In the genomic region with DNA sequence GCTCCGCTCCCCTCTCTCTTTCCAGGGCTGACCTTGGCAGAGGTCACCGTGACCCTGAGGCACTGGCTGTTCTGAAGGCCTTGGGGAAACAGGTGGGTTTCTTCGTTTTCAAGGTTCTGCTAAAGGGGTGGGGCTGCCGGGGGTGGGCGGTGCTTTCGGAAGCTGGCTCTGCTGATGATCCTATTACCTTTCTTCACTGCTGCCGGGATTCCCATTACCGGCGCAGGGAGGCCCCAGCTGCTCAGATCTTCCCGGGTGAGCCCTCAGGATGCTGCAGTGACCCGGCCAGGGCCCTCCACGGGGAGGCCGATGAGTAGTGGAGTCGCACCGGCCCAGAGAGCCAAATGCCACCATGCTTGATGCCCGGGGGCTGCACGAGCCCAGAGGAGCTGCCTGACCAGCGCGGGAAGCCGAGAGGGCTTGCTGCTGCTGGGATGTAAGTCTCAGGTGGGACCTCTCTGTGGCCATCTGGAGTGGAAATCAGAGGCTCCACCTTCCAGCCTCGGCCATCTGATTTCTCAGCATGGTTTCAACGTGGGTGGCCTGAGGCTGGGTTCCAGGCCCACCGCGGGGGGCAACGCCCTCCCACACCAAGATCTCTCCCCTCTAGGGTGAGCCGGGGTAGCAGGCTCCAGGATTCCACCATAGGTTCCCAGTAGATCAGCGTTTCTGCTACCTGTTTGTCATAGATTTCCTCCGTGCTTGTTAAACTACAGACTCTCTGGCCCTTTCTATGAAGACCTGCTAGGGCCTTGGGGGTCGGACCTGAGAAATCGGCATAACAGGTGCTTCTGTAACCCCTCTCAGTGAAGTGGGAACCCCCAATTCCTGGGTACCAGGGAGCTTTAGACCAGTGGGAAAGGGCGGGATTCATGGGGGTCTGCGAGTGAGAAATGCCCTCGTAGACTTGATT, we compare ENCODE assay signal across 8 cellular contexts. TPM values are rescaled to one million over a fixed set of nuclear protein-coding genes. Genes with fewer than 3 reads are reported as not detected.
DNase-seq lines count a peak whose midpoint lies in the region; ATAC-seq and TF ChIP-seq lines count a peak whose summit lies in the region.

No MANE protein-coding gene starts in this region.

- CTCF ChIA-PET in CD4-positive, alpha-beta memory T cell (lab: Charles Lee; ENCODE audit: partially characterized antibody) = interaction anchor here (1.0 to 3.2 kb wide), 7 partner anchors 15 to 562 kb away, joined by 3 to 9 read pairs (median 3); no protein-coding TSS in a partner anchor

- H3F3A ChIP-seq in Loucy (ENCODE audit: low read depth) = no peaks in the 10 kb centered on the region

- intact Hi-C loops in CD4-positive, alpha-beta memory T cell (cut with micrococcal nuclease) = no loop called here

- H3K9me3 Mint-ChIP-seq in CD4-positive, alpha-beta memory T cell = no peaks in the 10 kb centered on the region
- no peaks in the 10 kb centered on the region for H3K9me3 Mint-ChIP-seq in central memory CD8-positive, alpha-beta T cell
- no peaks in the 10 kb centered on the region for H3K9me3 Mint-ChIP-seq in naive thymus-derived CD8-positive, alpha-beta T cell

- no peak for DNase-seq in CD4-positive, alpha-beta memory T cell
- no peak for DNase-seq in central memory CD8-positive, alpha-beta T cell (ENCODE audit: low spot score in 2 of 2)
- no peak for DNase-seq in naive thymus-derived CD8-positive, alpha-beta T cell
- DNase-seq in stimulated activated CD8-positive, alpha-beta memory T cell treated with anti-CD3 and anti-CD28 coated beads, Interleukin-4, amount 100 ng/mL, for 48 hours = no peak
- DNase-seq in nucleus accumbens (lab: John Stamatoyannopoulos, UW) = no peak

- no peak for TF ChIP-seq CTCF in Loucy (conservative IDR thresholded peaks at IDR 0.05; ENCODE audit: low read length)

- H3K27ac ChIP-seq in CD4-positive, alpha-beta memory T cell (ENCODE audit: low read depth, low read length) = no peak overlapping the region

- no peaks in the 10 kb centered on the region for H3K9me2 ChIP-seq in Loucy (replicated peaks; ENCODE audit: low read depth, low read length)

- no peaks in the 10 kb centered on the region for H3K79me2 ChIP-seq in Loucy (ENCODE audit: insufficient read depth, low read length)

- POLR2A ChIA-PET in CD4-positive, alpha-beta memory T cell (lab: Charles Lee; ENCODE audit: partially characterized antibody) = interaction anchor here (0.6 to 2.0 kb wide), 6 partner anchors 10 to 436 kb away, joined by 3 to 5 read pairs (median 4); a partner anchor contains a TSS
- POLR2A ChIA-PET in naive thymus-derived CD8-positive, alpha-beta T cell (lab: Charles Lee) = interaction anchor here (0.7 to 1.7 kb wide), 4 partner anchors 16 to 110 kb away, joined by 3 to 10 read pairs (median 4); no protein-coding TSS in a partner anchor

- peaks cover 1 to 8% (median 6%) of the 10 kb centered on the region in 4 donors for H3K4me1 Mint-ChIP-seq in CD4-positive, alpha-beta memory T cell
- peaks cover 13% of the 10 kb centered on the region for H3K4me1 Mint-ChIP-seq in central memory CD8-positive, alpha-beta T cell
- H3K4me1 Mint-ChIP-seq in naive thymus-derived CD8-positive, alpha-beta T cell = peaks cover 6 to 25% (median 15%) of the 10 kb centered on the region in 4 donors

- ATAC-seq in central memory CD8-positive, alpha-beta T cell (replicated peaks; ENCODE audit: extremely low read depth, poor library complexity, severe bottlenecking) = no peak
- ATAC-seq in naive thymus-derived CD8-positive, alpha-beta T cell = no peak
- ATAC-seq in HG02610 (IDR thresholded peaks at IDR 0.05; ENCODE audit: unreplicated experiment) = no peak
- ATAC-seq in GM18861 (IDR thresholded peaks at IDR 0.05; ENCODE audit: unreplicated experiment) = no peak

- H3K4me3 Mint-ChIP-seq in CD4-positive, alpha-beta memory T cell = peak overlapping the region; percentile 67 to 84 (median 80)
- peak overlapping the region; percentile 75 for H3K4me3 Mint-ChIP-seq in central memory CD8-positive, alpha-beta T cell
- H3K4me3 Mint-ChIP-seq in naive thymus-derived CD8-positive, alpha-beta T cell = peak overlapping the region; percentile 63 to 86 (median 78)

- no peaks in the 10 kb centered on the region for H3K27me3 ChIP-seq in CD4-positive, alpha-beta memory T cell (ENCODE audit: insufficient read depth, low read length)
- H3K27me3 ChIP-seq in Loucy (ENCODE audit: insufficient read depth, low read length, poor library complexity, severe bottlenecking) = no peaks in the 10 kb centered on the region

- no peaks in the 10 kb centered on the region for H3K36me3 Mint-ChIP-seq in CD4-positive, alpha-beta memory T cell
- peaks cover 3% of the 10 kb centered on the region for H3K36me3 Mint-ChIP-seq in central memory CD8-positive, alpha-beta T cell (ENCODE audit: insufficient read depth)
- H3K36me3 Mint-ChIP-seq in naive thymus-derived CD8-positive, alpha-beta T cell = no peaks in the 10 kb centered on the region

- no peaks in the 10 kb centered on the region for H3K9me3 ChIP-seq in CD4-positive, alpha-beta memory T cell (ENCODE audit: control insufficient read depth in 1 of 2, low read length in 2 of 2)
- H3K9me3 ChIP-seq in Loucy (ENCODE audit: insufficient read depth, low read depth, low read length) = no peaks in the 10 kb centered on the region

- H2AFZ ChIP-seq in Loucy (ENCODE audit: low read length) = peak overlapping the region; percentile 95

- H3K36me3 ChIP-seq in CD4-positive, alpha-beta memory T cell (ENCODE audit: insufficient read depth, low read length) = no peaks in the 10 kb centered on the region
- H3K36me3 ChIP-seq in Loucy (ENCODE audit: insufficient read depth, low read length) = no peaks in the 10 kb centered on the region

- H4K20me1 ChIP-seq in Loucy (ENCODE audit: insufficient read depth, low read length, poor library complexity, severe bottlenecking) = no peaks in the 10 kb centered on the region

- H3K4me1 ChIP-seq in CD4-positive, alpha-beta memory T cell (ENCODE audit: insufficient read depth, low read length) = peaks cover 15% of the 10 kb centered on the region
- H3K4me1 ChIP-seq in Loucy (ENCODE audit: insufficient read depth, low read length, poor library complexity, severe bottlenecking) = peaks cover 11% of the 10 kb centered on the region

- peak overlapping the region in 1 of 7 donors; percentile 15 for H3K27ac Mint-ChIP-seq in CD4-positive, alpha-beta memory T cell
- peak overlapping the region; percentile 67 for H3K27ac Mint-ChIP-seq in central memory CD8-positive, alpha-beta T cell (ENCODE audit: low read depth)
- H3K27ac Mint-ChIP-seq in naive thymus-derived CD8-positive, alpha-beta T cell = peak overlapping the region in 3 of 10 donors; percentile 56 to 82 (median 66)

- no peaks in the 10 kb centered on the region for H3K27me3 Mint-ChIP-seq in CD4-positive, alpha-beta memory T cell
- no peaks in the 10 kb centered on the region for H3K27me3 Mint-ChIP-seq in central memory CD8-positive, alpha-beta T cell
- H3K27me3 Mint-ChIP-seq in naive thymus-derived CD8-positive, alpha-beta T cell = peaks cover 0 to 3% (median 0%) of the 10 kb centered on the region in 5 donors

- peak overlapping the region in 1 of 2 donors; percentile 0 for H3K4me3 ChIP-seq in CD4-positive, alpha-beta memory T cell (ENCODE audit: low read length in 2 of 2)
- H3K4me3 ChIP-seq in Loucy (ENCODE audit: low read length, poor library complexity, severe bottlenecking) = peak overlapping the region; percentile 74

- peak overlapping the region; percentile 61 for H3K9ac ChIP-seq in Loucy (ENCODE audit: low read depth, low read length, poor library complexity, severe bottlenecking)

- H3K4me2 ChIP-seq in Loucy (ENCODE audit: low read depth, low read length, poor library complexity, severe bottlenecking) = peak overlapping the region; percentile 92

RNA-seq across cellular contexts. Expression of a gene that starts 21.6 kb away (rescaled TPM):
- total RNA-seq in CD4-positive, alpha-beta memory T cell = 100 to 1,000 TPM; 230 to 235 TPM
- polyA plus RNA-seq in CD4-positive, alpha-beta memory T cell = 10 to 100 TPM; 34.8 to 69.7 TPM
- total RNA-seq in naive thymus-derived CD8-positive, alpha-beta T cell = 100 to 1,000 TPM; 133 to 135 TPM
- 10 to 100 TPM; 60.1 to 72.8 (median 64.6) TPM for polyA plus RNA-seq in naive thymus-derived CD8-positive, alpha-beta T cell
